Comparison of ENCODE assay signal across 1 cellular context in genomic region chr5:72015103-72015548, GRCh38.
TF ChIP-seq lines count a peak whose summit lies in the region.

No MANE protein-coding gene starts in this region.

TF ChIP-seq in HEK293, 187 proteins besides CTCF, POLR2A, EP300 and RAD21 (continued from another document):
- TF ChIP-seq ZNF518A (tag by site-specific recombination; conservative IDR thresholded peaks at IDR 0.05; ENCODE audit: low read depth) (peak; percentile 71), ZFHX2 (tag by site-specific recombination; conservative IDR thresholded peaks at IDR 0.05) (peak; percentile 64), ZBTB17 (tag by site-specific recombination; IDR thresholded peaks at IDR 0.05) (no peak; the same call in 1 of the 2 replicates), PRDM2 (tag by site-specific recombination; IDR thresholded peaks at IDR 0.05; ENCODE audit: borderline replicate concordance) (no peak), OVOL3 (tag by site-specific recombination; IDR thresholded peaks at IDR 0.05) (no peak)
